Comparison of ENCODE assay signal across 9 cellular contexts in genomic region chr12:113242018-113242418, GRCh38. TPM values are rescaled to one million over a fixed set of nuclear protein-coding genes. Genes with fewer than 3 reads are reported as not detected.
DNase-seq lines count a peak whose midpoint lies in the region; ATAC-seq and TF ChIP-seq lines count a peak whose summit lies in the region.
"Had no signal": no experiment of that assay in that cellular context is flagged by ENCODE, and none has a peak within 500 bp of the region (broad histone marks: within the 10 kb centered on the region; RNA-seq: fewer than 3 reads in every experiment).

No MANE protein-coding gene starts in this region.

- H2AK5ac ChIP-seq in IMR-90 (ENCODE audit: low read depth, low read length) = peak overlapping the region; percentile 87

- no peak overlapping the region for H3K23ac ChIP-seq in IMR-90 (ENCODE audit: low read depth, low read length)

- dilution Hi-C loops in IMR-90 (cut with HindIII; ENCODE audit: low sequenced_read_pairs, unreplicated experiment) = no loop called here

- CTCF ChIA-PET in A673 (lab: Charles Lee) = no interaction called here
- CTCF ChIA-PET in IMR-90 (lab: Yijun Ruan, JAX) = no interaction called here

- H3K27ac ChIP-seq in A673 (ENCODE audit: low read depth, low read length, poor library complexity, severe bottlenecking) (peak overlapping the region; percentile 41), IMR-90 (ENCODE audit: insufficient read depth, low read length) (peak overlapping the region; percentile 68), mucosa of rectum (ENCODE audit: low read depth in 2 of 2, low read length in 2 of 2) (peak overlapping the region; percentile 91 to 93)

- H3K4me1 ChIP-seq in A673 (ENCODE audit: insufficient read depth, low read length, poor library complexity, severe bottlenecking) (peaks cover 47% of the 10 kb centered on the region), IMR-90 (ENCODE audit: control insufficient read depth, insufficient read depth, low read length) (peaks cover 27% of the 10 kb centered on the region), mucosa of rectum (ENCODE audit: control insufficient read depth in 2 of 2, insufficient read depth in 2 of 2, low read length in 2 of 2) (peaks cover 84 to 93% of the 10 kb centered on the region in 2 donors)

- peak overlapping the region; percentile 87 for H2BK5ac ChIP-seq in IMR-90 (ENCODE audit: low read depth, low read length, poor library complexity, severe bottlenecking)

- H3K14ac ChIP-seq in IMR-90 (replicated peaks; ENCODE audit: low read depth, low read length) = peak overlapping the region; percentile 10

- H3K4me3 Mint-ChIP-seq in glutamatergic neuron (ENCODE audit: unreplicated experiment) = no peak overlapping the region

- H3K36me3 Mint-ChIP-seq in glutamatergic neuron (ENCODE audit: unreplicated experiment) = no peaks in the 10 kb centered on the region

- DNase-seq in A673 (ENCODE audit: low spot score) (no peak), IMR-90 (no peak), T47D (ENCODE audit: low read depth in 1 of 2, low spot score in 1 of 2) (peak; percentile 39 to 97), putamen (ENCODE audit: low spot score) (no peak), erythroblast (lab: John Stamatoyannopoulos, UW) (no peak), glutamatergic neuron (no peak)

- H3K9me3 ChIP-seq in A673 (ENCODE audit: low read depth, low read length, poor library complexity, severe bottlenecking) (no peaks in the 10 kb centered on the region), IMR-90 (ENCODE audit: control insufficient read depth, insufficient read depth, low read length) (no peaks in the 10 kb centered on the region), mucosa of rectum (ENCODE audit: control insufficient read depth in 2 of 2, low read length in 2 of 2) (no peaks in the 10 kb centered on the region)

- H3K4ac ChIP-seq in IMR-90 (ENCODE audit: low read depth, low read length) = peak overlapping the region; percentile 88

- TF ChIP-seq CTCF in A673 (conservative IDR thresholded peaks at IDR 0.05; ENCODE audit: low read depth, low read length) = no peak
- no peak for TF ChIP-seq CTCF in IMR-90 (conservative IDR thresholded peaks at IDR 0.05; ENCODE audit: low read depth, low read length)
- no peak for TF ChIP-seq CTCF in glutamatergic neuron (IDR thresholded peaks at IDR 0.05; ENCODE audit: partially characterized antibody, unreplicated experiment)

- H3K56ac ChIP-seq in IMR-90 (ENCODE audit: extremely low read depth, insufficient read depth, low read length) = no peak overlapping the region

- H3K4me1 Mint-ChIP-seq in glutamatergic neuron (ENCODE audit: low read depth, unreplicated experiment) = peaks cover 39% of the 10 kb centered on the region

- H3K36me3 ChIP-seq in A673 (ENCODE audit: insufficient read depth, low read length, poor library complexity, severe bottlenecking) = no peaks in the 10 kb centered on the region
- no peaks in the 10 kb centered on the region; the same call in 1 of the 2 replicates for H3K36me3 ChIP-seq in IMR-90 (ENCODE audit: control insufficient read depth, insufficient read depth, low read length)
- H3K36me3 ChIP-seq in mucosa of rectum (ENCODE audit: control insufficient read depth in 2 of 2, insufficient read depth in 2 of 2, low read length in 2 of 2) = peaks cover 7 to 12% of the 10 kb centered on the region in 2 donors

- no peak overlapping the region for H3K4me3 ChIP-seq in A673 (ENCODE audit: low read depth, low read length, poor library complexity, severe bottlenecking)
- H3K4me3 ChIP-seq in IMR-90 (ENCODE audit: insufficient read depth, low read depth, low read length) = no peak overlapping the region
- H3K4me3 ChIP-seq in mucosa of rectum (ENCODE audit: low read length in 2 of 2) = peak overlapping the region in 1 of 2 donors; percentile 20

- WGBS in IMR-90 (ENCODE audit: extremely low coverage in 2 of 2, insufficient read length in 1 of 2), 2 experiments = 68% methylated on average over 4 of the region's 11 CpGs; no CpG with 5 or more reads in 1 of the 2 experiments

- H3K9me1 ChIP-seq in IMR-90 (ENCODE audit: insufficient read depth, low read length) = peaks cover 29% of the 10 kb centered on the region

- H2BK120ac ChIP-seq in IMR-90 (ENCODE audit: low read depth, low read length) = peak overlapping the region; percentile 86

- peak overlapping the region; percentile 33; the same call in 1 of the 2 replicates for H3K18ac ChIP-seq in IMR-90 (ENCODE audit: low read depth, low read length)

- POLR2A ChIA-PET in A673 (lab: Charles Lee; ENCODE audit: low non-redundant PET) (no interaction called here), IMR-90 (lab: Charles Lee; ENCODE audit: unreplicated experiment) (no interaction called here)

- H4K20me1 ChIP-seq in IMR-90 (ENCODE audit: insufficient read depth, low read length) = peaks cover 7% of the 10 kb centered on the region

- H3K4me2 ChIP-seq in IMR-90 (ENCODE audit: low read depth, low read length) = 0 out of 2 replicates have a peak overlapping the region, but pooled peaks have one; percentile 27

- H3K27me3 ChIP-seq in A673 (replicated peaks; ENCODE audit: insufficient read depth, low read depth, low read length, poor library complexity) (no peaks in the 10 kb centered on the region), IMR-90 (ENCODE audit: control insufficient read depth, insufficient read depth, low read length) (no peaks in the 10 kb centered on the region), mucosa of rectum (ENCODE audit: control insufficient read depth in 2 of 2, insufficient read depth in 2 of 2, low read length in 2 of 2) (no peaks in the 10 kb centered on the region)

- H2BK15ac ChIP-seq in IMR-90 (ENCODE audit: low read depth, low read length) = peak overlapping the region; percentile 24

- TF ChIP-seq RAD21 in IMR-90 (IDR thresholded peaks at IDR 0.05; ENCODE audit: low read length) = no peak

- H3K9me3 Mint-ChIP-seq in glutamatergic neuron (ENCODE audit: unreplicated experiment) = peaks cover 15% of the 10 kb centered on the region
- H3K9me3 Mint-ChIP-seq: activated naive CD4-positive, alpha-beta T cell treated with anti-CD3 and anti-CD28 coated beads, Interleukin-2, amount 50 U/mL, for 72 hours had no signal

- peak overlapping the region; percentile 45; the same call in 1 of the 2 replicates for H4K5ac ChIP-seq in IMR-90 (ENCODE audit: low read depth, low read length)

- in situ Hi-C loops in IMR-90 (cut with MboI; ENCODE audit: low sequenced_read_pairs) = no loop called here
- in situ Hi-C loops in T47D (cut with HindIII; ENCODE audit: low pct_unique_long_range_greater_than_20kb, low sequenced_read_pairs) = no loop called here

- ATAC-seq in IMR-90 (ENCODE audit: low read depth) (no peak), GM21390 (IDR thresholded peaks at IDR 0.05; ENCODE audit: unreplicated experiment) (no peak)
- ATAC-seq: activated naive CD4-positive, alpha-beta T cell treated with anti-CD3 and anti-CD28 coated beads, Interleukin-2, amount 50 U/mL, for 72 hours had no signal

- H3K27me3 Mint-ChIP-seq in glutamatergic neuron (ENCODE audit: unreplicated experiment) = peaks cover 12% of the 10 kb centered on the region

- no TSS peak for BruUV-seq in A673 (replicated peaks; lab: Mats Ljungman, UMichigan)
- BruUV-seq in IMR-90 (replicated peaks; lab: Mats Ljungman, UMichigan) = no TSS peak

- H2AFZ ChIP-seq in IMR-90 (replicated peaks; ENCODE audit: low read length, poor library complexity) = peak overlapping the region; percentile 45

- H3K9ac ChIP-seq in IMR-90 (ENCODE audit: low read depth, low read length) (no peak overlapping the region), mucosa of rectum (ENCODE audit: low read depth in 1 of 2, low read length in 2 of 2) (peak overlapping the region; percentile 66 to 74)

- no peak overlapping the region for H3K27ac Mint-ChIP-seq in glutamatergic neuron (ENCODE audit: unreplicated experiment)

- peak overlapping the region; percentile 48 for H2AK9ac ChIP-seq in IMR-90 (replicated peaks; ENCODE audit: low read depth, low read length, poor library complexity)

- H2BK20ac ChIP-seq in IMR-90 (ENCODE audit: low read depth, low read length) = peak overlapping the region; percentile 84

- H4K91ac ChIP-seq in IMR-90 (ENCODE audit: insufficient read depth, low read depth, low read length) = peak overlapping the region; percentile 42

- peak overlapping the region; percentile 60 to 71 for H4K8ac ChIP-seq in IMR-90 (ENCODE audit: low read depth in 2 of 2, low read length in 2 of 2)

- no peak for TF ChIP-seq POLR2A in IMR-90 (IDR thresholded peaks at IDR 0.05; ENCODE audit: low read depth, low read length)
- TF ChIP-seq POLR2A in erythroblast (IDR thresholded peaks at IDR 0.05; ENCODE audit: low read length) = no peak

- H3K79me1 ChIP-seq in IMR-90 (ENCODE audit: low read depth in 1 of 2, low read length in 2 of 2) = peaks cover 0 to 31% of the 10 kb centered on the region in 2 experiments; a peak in 2 of 4 replicates

- intact Hi-C loops in A673 (cut with micrococcal nuclease; ENCODE audit: unreplicated experiment) (no loop called here), IMR-90 (cut with micrococcal nuclease) (no loop called here)

TF ChIP-seq in IMR-90, 13 proteins besides CTCF, POLR2A, EP300 and RAD21 (continues in another document):
- TF ChIP-seq USF2 (IDR thresholded peaks at IDR 0.05; ENCODE audit: low read depth, low read length) (no peak), NFE2L2 (IDR thresholded peaks at IDR 0.05; ENCODE audit: low read depth, low read length) (no peak)

RNA-seq across cellular contexts. Expression of gene TPCN1, which starts 20.8 kb away (rescaled TPM):
- total RNA-seq in A673 (2021) = 18.8 and 25.8 TPM in 2 replicates
- total RNA-seq in IMR-90 (2012; rRNA removed) = 2.0 and 2.5 TPM in 2 replicates
- polyA plus RNA-seq in IMR-90 (2012; rRNA removed) = 10.4 and 13.2 TPM in 2 replicates
- 7.7 and 13.8 TPM in 2 replicates for polyA plus RNA-seq in IMR-90 (2012; cell fraction: cytosol; rRNA removed)
- polyA plus RNA-seq in IMR-90 (2012; cell fraction: nucleus; rRNA removed; ENCODE audit: low replicate concordance) = 58.1 and 63.1 TPM in 2 replicates
- total RNA-seq in glutamatergic neuron (ENCODE audit: unreplicated experiment) = 7.9 TPM

RNA-seq across cellular contexts. Expression of gene RITA1, which starts 56.5 kb away (rescaled TPM):
- total RNA-seq in A673 (2021) = 22.3 and 25.3 TPM in 2 replicates
- total RNA-seq in IMR-90 (2012; rRNA removed) = 14.7 and 15.0 TPM in 2 replicates
- polyA plus RNA-seq in IMR-90 (2012; rRNA removed) = 14.2 and 15.2 TPM in 2 replicates
- polyA plus RNA-seq in IMR-90 (2012; cell fraction: cytosol; rRNA removed) = 9.9 and 17.3 TPM in 2 replicates
- 7.1 and 9.4 TPM in 2 replicates for polyA plus RNA-seq in IMR-90 (2012; cell fraction: nucleus; rRNA removed; ENCODE audit: low replicate concordance)
- 6.7 TPM for total RNA-seq in glutamatergic neuron (ENCODE audit: unreplicated experiment)

RNA-seq across cellular contexts. Expression of gene DDX54, which starts 56.7 kb away (rescaled TPM):
- total RNA-seq in A673 (2021) (98.8 and 116 TPM in 2 replicates), IMR-90 (2012; rRNA removed) (23.8 and 24.4 TPM in 2 replicates), glutamatergic neuron (ENCODE audit: unreplicated experiment) (16.9 TPM)
- 47.5 and 55.1 TPM in 2 replicates for polyA plus RNA-seq in IMR-90 (2012; rRNA removed)
- polyA plus RNA-seq in IMR-90 (2012; cell fraction: cytosol; rRNA removed) = 33.5 and 54.5 TPM in 2 replicates
- polyA plus RNA-seq in IMR-90 (2012; cell fraction: nucleus; rRNA removed; ENCODE audit: low replicate concordance) = 74.8 and 97.8 TPM in 2 replicates

Comparison
In these comparisons a context has a peak if more than half of its experiments do, and no peak if none do; other contexts are left out.
1. DNase-seq: peak in T47D (2 of 2); none in A673 (single experiment), IMR-90 (single experiment), putamen (single experiment), erythroblast (0 of 2) and glutamatergic neuron (single experiment).
2. H3K27ac ChIP-seq: peak in every context shown above with its lines; median percentile 92 in mucosa of rectum; 68 in IMR-90; 41 in A673.